8 cellular contexts compared by ENCODE assay signal in genomic region chr1:50959303-50959912, GRCh38. TPM values are rescaled to one million over a fixed set of nuclear protein-coding genes. Genes with fewer than 3 reads are reported as not detected.
DNase-seq lines count a peak whose midpoint lies in the region; ATAC-seq and TF ChIP-seq lines count a peak whose summit lies in the region.

No MANE protein-coding gene starts in this region.

- no peaks in the 10 kb centered on the region for H3K36me3 ChIP-seq in CD8-positive, alpha-beta T cell (ENCODE audit: insufficient read depth, low read length)
- H3K36me3 ChIP-seq in right atrium auricular region (no peaks in the 10 kb centered on the region), gastrocnemius medialis (no peaks in the 10 kb centered on the region)

- CTCF ChIA-PET in CD8-positive, alpha-beta T cell (lab: Charles Lee) = interaction anchor here (1.4 to 1.9 kb wide), 2 partner anchors 9 to 30 kb away, joined by 6 to 9 read pairs; no protein-coding TSS in a partner anchor

- POLR2A ChIA-PET in CD8-positive, alpha-beta T cell (lab: Charles Lee) = interaction anchor here (1.0 to 3.5 kb wide), 3 partner anchors 10 to 23 kb away, joined by 3 to 51 read pairs (median 3); partner anchors contain the start of gene CDKN2C

- no peak for TF ChIP-seq CTCF in CD8-positive, alpha-beta T cell (IDR thresholded peaks at IDR 0.05)
- TF ChIP-seq CTCF in right atrium auricular region (IDR thresholded peaks at IDR 0.05) = no peak
- TF ChIP-seq CTCF in gastrocnemius medialis (IDR thresholded peaks at IDR 0.05 in 4 of 5, conservative IDR thresholded peaks at IDR 0.05 in 1 of 5) = no peak

- peak in 3 of 7 experiments; percentile 18 to 51 (median 40) for DNase-seq in CD8-positive, alpha-beta T cell
- DNase-seq in M059J (ENCODE audit: low read depth) = peak; percentile 74
- DNase-seq in activated gamma-delta T cell treated with anti-CD3 and anti-CD28 coated beads, Interleukin-2, amount 50 U/mL, for 16 hours (ENCODE audit: low read depth) = peak; percentile 19
- no peak for DNase-seq in right atrium auricular region (ENCODE audit: low spot score)
- DNase-seq in gastrocnemius medialis = peak; percentile 21 to 61
- DNase-seq in NCI-H524 treated with DMSO at 0.1 percent for 48 hours (lab: John Stamatoyannopoulos, UW) = no peak

- H3K27ac ChIP-seq in CD8-positive, alpha-beta T cell (ENCODE audit: low read depth, low read length) = peak overlapping the region; percentile 74
- H3K27ac ChIP-seq in right atrium auricular region (peak overlapping the region; percentile 81 to 83), gastrocnemius medialis (peak overlapping the region; percentile 90 to 97 (median 94))

- H3K4me3 Mint-ChIP-seq in CD8-positive, alpha-beta T cell = peak overlapping the region; percentile 94

- H3K4me1 ChIP-seq in CD8-positive, alpha-beta T cell (ENCODE audit: insufficient read depth, low read length) = peaks cover 19% of the 10 kb centered on the region
- H3K4me1 ChIP-seq in right atrium auricular region = peaks cover 0 to 14% of the 10 kb centered on the region in 2 donors
- H3K4me1 ChIP-seq in gastrocnemius medialis = peaks cover 7 to 31% of the 10 kb centered on the region in 2 donors

- peaks cover 35% of the 10 kb centered on the region for H3K4me1 Mint-ChIP-seq in CD8-positive, alpha-beta T cell (ENCODE audit: low read depth)

- intact Hi-C loops in CD8-positive, alpha-beta T cell (cut with DNase I, micrococcal nuclease) = no loop called here
- intact Hi-C loops in gastrocnemius medialis (cut with DNase I; ENCODE audit: low total_unique reads) = no loop called here

- peaks cover 8% of the 10 kb centered on the region for H3K36me3 Mint-ChIP-seq in CD8-positive, alpha-beta T cell

- no peaks in the 10 kb centered on the region for H3K27me3 ChIP-seq in CD8-positive, alpha-beta T cell (ENCODE audit: insufficient read depth, low read length)
- H3K27me3 ChIP-seq in right atrium auricular region (no peaks in the 10 kb centered on the region), gastrocnemius medialis (no peaks in the 10 kb centered on the region)

- H3K4me3 ChIP-seq in CD8-positive, alpha-beta T cell (ENCODE audit: low read depth, low read length) = peak overlapping the region; percentile 82
- H3K4me3 ChIP-seq in right atrium auricular region (peak overlapping the region; percentile 65 to 73), gastrocnemius medialis (peak overlapping the region; percentile 62 to 89 (median 78))

- ATAC-seq in CD8-positive, alpha-beta T cell = peak; percentile 18
- ATAC-seq in GM19023 (IDR thresholded peaks at IDR 0.05; ENCODE audit: unreplicated experiment) = peak; percentile 26
- ATAC-seq in gastrocnemius medialis = peak; percentile 55 to 62
- ATAC-seq in HG03280 (IDR thresholded peaks at IDR 0.05; ENCODE audit: unreplicated experiment) = no peak

- in situ Hi-C loops in gastrocnemius medialis (cut with MboI; ENCODE audit: low sequenced_read_pairs in 4 of 4) = no loop called here

- no peaks in the 10 kb centered on the region for H3K9me3 ChIP-seq in CD8-positive, alpha-beta T cell (ENCODE audit: low read length)
- H3K9me3 ChIP-seq in right atrium auricular region (no peaks in the 10 kb centered on the region), gastrocnemius medialis (no peaks in the 10 kb centered on the region)

- H3K9me3 Mint-ChIP-seq in CD8-positive, alpha-beta T cell = no peaks in the 10 kb centered on the region

- peak overlapping the region; percentile 92 for H3K27ac Mint-ChIP-seq in CD8-positive, alpha-beta T cell

- no peaks in the 10 kb centered on the region for H3K27me3 Mint-ChIP-seq in CD8-positive, alpha-beta T cell (ENCODE audit: low read depth)

- no peak for TF ChIP-seq POLR2A in gastrocnemius medialis (IDR thresholded peaks at IDR 0.05)

RNA-seq across cellular contexts. Expression of gene FAF1, which starts 0.7 kb away (rescaled TPM):
- total RNA-seq in CD8-positive, alpha-beta T cell = 10 to 100 TPM; 39.0 to 44.0 TPM
- 84.8 and 135 TPM in 2 replicates for total RNA-seq in M059J (2014; rRNA removed; shearing (Covaris generic))
- total RNA-seq in right atrium auricular region (10 to 100 TPM; 36.1 to 68.8 TPM), gastrocnemius medialis (100 to 1,000 TPM in 1 of 4 donors, 10 to 100 TPM in 3; 72.0 to 107 (median 92.0) TPM)

RNA-seq across cellular contexts. Expression of gene CDKN2C, which starts 10.6 kb away (rescaled TPM):
- total RNA-seq in CD8-positive, alpha-beta T cell = 1 to 10 TPM; 5.3 to 6.0 TPM
- total RNA-seq in M059J (2014; rRNA removed; shearing (Covaris generic)) = 187 and 243 TPM in 2 replicates
- 10 to 100 TPM; 11.3 to 15.9 TPM for total RNA-seq in right atrium auricular region
- 10 to 100 TPM in 1 of 4 donors, 1 to 10 TPM in 3; 3.9 to 16.3 (median 6.3) TPM for total RNA-seq in gastrocnemius medialis

Comparison
In these comparisons a context has a peak if more than half of its experiments do, and no peak if none do; other contexts are left out.
1. DNase-seq: peak in M059J (single experiment), activated gamma-delta T cell treated with anti-CD3 and anti-CD28 coated beads, Interleukin-2, amount 50 U/mL, for 16 hours (single experiment) and gastrocnemius medialis (2 of 2); none in right atrium auricular region (single experiment) and NCI-H524 treated with DMSO at 0.1 percent for 48 hours (single experiment).
2. RNA of gene CDKN2C, which starts 10.6 kb away (total RNA-seq): 187 to 243 TPM in M059J; 11.3 to 15.9 TPM in right atrium auricular region, 3.9 to 16.3 TPM in gastrocnemius medialis and 5.3 to 6.0 TPM in CD8-positive, alpha-beta T cell; every median in the first group is over 10 times any median in the second.
3. Peak in every context shown above with its lines, with median percentiles within 50 percentile points of each other: H3K27ac ChIP-seq and H3K4me3 ChIP-seq.